1 cellular context compared by ENCODE assay signal in genomic region chr11:72630104-72630852, GRCh38.
A peak's percentile ranks its signal among the peaks of the same experiment; 100 is the strongest.
TF ChIP-seq lines count a peak whose summit lies in the region.

No MANE protein-coding gene starts in this region.

TF ChIP-seq in K562, 482 proteins besides CTCF, POLR2A, EP300 and RAD21 (continued from another document):
- TF ChIP-seq TOE1 (IDR thresholded peaks at IDR 0.05; ENCODE audit: borderline replicate concordance) (0 out of 2 replicates have a peak, but pooled peaks have one; percentile 51), TOE1 (CRISPR knock-in tag; IDR thresholded peaks at IDR 0.05; ENCODE audit: borderline replicate concordance, low read depth) (no peak), TFE3 (CRISPR knock-in tag; IDR thresholded peaks at IDR 0.05) (peak; percentile 77), FOXK1 (CRISPR knock-in tag; IDR thresholded peaks at IDR 0.05; ENCODE audit: borderline replicate concordance) (no peak), RBM22 (IDR thresholded peaks at IDR 0.05; ENCODE audit: low read depth, low read length, poor library complexity, severe bottlenecking) (no peak), NR4A1 (CRISPR knock-in tag; IDR thresholded peaks at IDR 0.05) (no peak), NR4A1 (tag; IDR thresholded peaks at IDR 0.05) (no peak), HSF4 (CRISPR knock-in tag; IDR thresholded peaks at IDR 0.05; ENCODE audit: borderline replicate concordance) (no peak), ZNF592 (IDR thresholded peaks at IDR 0.05) (0 out of 2 replicates have a peak, but pooled peaks have one; percentile 19), PPARD (CRISPR knock-in tag; IDR thresholded peaks at IDR 0.05) (no peak), RBM34 (IDR thresholded peaks at IDR 0.05; ENCODE audit: borderline replicate concordance, insufficient read depth, low read length) (no peak), RERE (CRISPR knock-in tag; IDR thresholded peaks at IDR 0.05; ENCODE audit: borderline replicate concordance) (no peak), FUS (optimal IDR thresholded peaks at IDR 0.05; ENCODE audit: low read depth, low read length) (no peak), NCOA2 (IDR thresholded peaks at IDR 0.05; ENCODE audit: partially characterized antibody in 2 of 2) (no peak)
